Comparison of ENCODE assay signal across 15 cellular contexts in the genomic region with DNA sequence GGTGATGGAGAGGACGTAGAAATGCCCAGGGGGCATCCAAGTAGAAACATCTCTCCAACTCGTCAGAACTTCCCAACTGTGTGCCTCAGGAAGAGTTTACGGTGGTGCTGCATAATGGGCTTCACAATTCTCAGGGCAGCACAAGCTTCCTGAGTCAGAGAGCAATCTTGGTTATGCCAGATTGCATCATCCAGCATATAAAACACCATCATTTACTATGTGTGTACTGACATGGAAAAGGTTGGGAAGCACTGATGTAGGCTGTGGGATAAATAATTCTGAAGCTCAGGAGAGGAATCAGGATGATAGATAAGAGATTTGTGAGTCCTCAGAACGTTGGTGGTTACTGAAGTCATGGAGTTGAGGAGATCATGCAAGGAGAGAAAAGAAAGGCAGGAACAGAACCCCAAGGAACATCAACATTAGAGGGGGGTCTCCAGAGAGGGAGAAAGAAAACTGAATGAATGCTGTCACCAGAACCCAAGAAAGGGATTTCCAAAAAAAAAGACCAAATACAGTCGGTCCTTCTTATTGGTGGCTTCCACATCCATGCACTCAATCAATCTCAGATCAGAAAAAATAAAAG. TPM values are rescaled to one million over a fixed set of nuclear protein-coding genes. Genes with fewer than 3 reads are reported as not detected.
DNase-seq lines count a peak whose midpoint lies in the region; ATAC-seq and TF ChIP-seq lines count a peak whose summit lies in the region.
"Had no signal": no experiment of that assay in that cellular context is flagged by ENCODE, and none has a peak within 500 bp of the region (broad histone marks: within the 10 kb centered on the region; RNA-seq: fewer than 3 reads in every experiment).

No MANE protein-coding gene starts in this region.

- ATAC-seq in stimulated activated naive CD8-positive, alpha-beta T cell treated with anti-CD3 and anti-CD28 coated beads, Interleukin-15, amount 100 ng/mL, for 72 hours: no peak
- no peak for ATAC-seq in stimulated activated naive CD8-positive, alpha-beta T cell treated with anti-CD3 and anti-CD28 coated beads, Interleukin-15, Interleukin-2, amounts not matched to agents 100 U/mL and 50 U/mL, for 24 hours
- ATAC-seq: esophagus mucosa, mucosa of descending colon had no signal

- no peaks in the 10 kb centered on the region for H3K79me2 ChIP-seq in fibroblast of lung (ENCODE audit: control insufficient read depth, insufficient read depth, low read length)

- H3K9me3 ChIP-seq in fibroblast of lung (ENCODE audit: control insufficient read depth, insufficient read depth, low read depth, low read length) (no peaks in the 10 kb centered on the region), prostate gland (no peaks in the 10 kb centered on the region)
- H3K9me3 ChIP-seq: mucosa of descending colon, upper lobe of left lung had no signal

- no peak overlapping the region for H3K9ac ChIP-seq in fibroblast of lung (ENCODE audit: insufficient read depth, low read length)

- 59% methylated on average over 5 of the region's 5 CpGs for WGBS in prostate gland

- intact Hi-C loops in prostate gland (cut with DNase I): no loop called here

- H3K27ac ChIP-seq in fibroblast of lung (ENCODE audit: insufficient read depth, low read length) (no peak overlapping the region), prostate gland (no peak overlapping the region)
- H3K27ac ChIP-seq: upper lobe of left lung had no signal

- H3K4me3 ChIP-seq in fibroblast of lung (replicated peaks in 1 of 4; ENCODE audit: control extremely low read depth in 1 of 4, insufficient read depth in 1 of 4, low read depth in 3 of 4, low read length in 4 of 4) (no peak overlapping the region), prostate gland (no peak overlapping the region)
- H3K4me3 ChIP-seq: mucosa of descending colon, upper lobe of left lung had no signal

- in situ Hi-C loops in SK-MEL-5 (cut with HindIII; ENCODE audit: low pct_unique_long_range_greater_than_20kb, low sequenced_read_pairs): no loop called here

- peak overlapping the region; percentile 36 to 91 for H3K27ac Mint-ChIP-seq in stimulated activated naive CD8-positive, alpha-beta T cell treated with anti-CD3 and anti-CD28 coated beads, Interleukin-15, amount 100 ng/mL, for 72 hours
- H3K27ac Mint-ChIP-seq in T-helper 2 cell treated with Interferon-gamma antibody and Interleukin-4, amounts not matched to agents 5 μg/mL and 100 μg/mL, for 36 hours: no peak overlapping the region
- H3K27ac Mint-ChIP-seq: activated naive CD4-positive, alpha-beta T cell treated with anti-CD3 and anti-CD28 coated beads for 36 hours; B cell had no signal

- H3K9me3 Mint-ChIP-seq in stimulated activated naive CD8-positive, alpha-beta T cell treated with anti-CD3 and anti-CD28 coated beads, Interleukin-15, amount 100 ng/mL, for 72 hours: no peaks in the 10 kb centered on the region
- no peaks in the 10 kb centered on the region for H3K9me3 Mint-ChIP-seq in T-helper 2 cell treated with Interferon-gamma antibody and Interleukin-4, amounts not matched to agents 5 μg/mL and 100 μg/mL, for 36 hours
- H3K9me3 Mint-ChIP-seq: activated naive CD4-positive, alpha-beta T cell treated with anti-CD3 and anti-CD28 coated beads for 36 hours had no signal

- H3K4me1 ChIP-seq in fibroblast of lung (ENCODE audit: control insufficient read depth, extremely low read depth, insufficient read depth, low read length) (peaks cover 4% of the 10 kb centered on the region), prostate gland (replicated peaks) (no peaks in the 10 kb centered on the region)

- no peaks in the 10 kb centered on the region for H3K27me3 Mint-ChIP-seq in stimulated activated naive CD8-positive, alpha-beta T cell treated with anti-CD3 and anti-CD28 coated beads, Interleukin-15, amount 100 ng/mL, for 72 hours
- peaks cover 10% of the 10 kb centered on the region for H3K27me3 Mint-ChIP-seq in T-helper 2 cell treated with Interferon-gamma antibody and Interleukin-4, amounts not matched to agents 5 μg/mL and 100 μg/mL, for 36 hours (ENCODE audit: low read depth)
- H3K27me3 Mint-ChIP-seq: B cell had no signal

- H2AFZ ChIP-seq in fibroblast of lung (ENCODE audit: low read length): no peak overlapping the region

- no peaks in the 10 kb centered on the region for H4K20me1 ChIP-seq in fibroblast of lung (ENCODE audit: control insufficient read depth, extremely low read depth, insufficient read depth, low read length)

- no peak overlapping the region for H3K4me2 ChIP-seq in fibroblast of lung (ENCODE audit: extremely low read depth, insufficient read depth, low read length)

- H3K36me3 Mint-ChIP-seq in T-helper 2 cell treated with Interferon-gamma antibody and Interleukin-4, amounts not matched to agents 5 μg/mL and 100 μg/mL, for 36 hours (ENCODE audit: low read depth): peaks cover 3% of the 10 kb centered on the region

- no peak for TF ChIP-seq POLR2A in prostate gland (IDR thresholded peaks at IDR 0.05)

- DNase-seq in stimulated activated naive CD8-positive, alpha-beta T cell treated with anti-CD3 and anti-CD28 coated beads, Interleukin-15, amount 100 ng/mL, for 72 hours: no peak
- DNase-seq in stimulated activated naive CD8-positive, alpha-beta T cell treated with anti-CD3 and anti-CD28 coated beads, Interleukin-15, Interleukin-2, amounts not matched to agents 100 U/mL and 50 U/mL, for 24 hours: no peak
- peak; percentile 57 for DNase-seq in SK-MEL-5 (ENCODE audit: low read depth, low spot score)
- DNase-seq in fibroblast of lung (ENCODE audit: low read depth in 2 of 2): peak; percentile 68 to 89
- DNase-seq in HK-2 (ENCODE audit: unreplicated experiment): no peak
- no peak for DNase-seq in T-helper 2 cell treated with Interferon-gamma antibody and Interleukin-4, amounts not matched to agents 5 μg/mL and 100 μg/mL, for 36 hours (ENCODE audit: low spot score)
- DNase-seq in prostate gland (ENCODE audit: low spot score): no peak
- DNase-seq in DMS 273 treated with DMSO at 0.1 percent for 48 hours (lab: John Stamatoyannopoulos, UW): no peak
- DNase-seq: activated naive CD4-positive, alpha-beta T cell treated with anti-CD3 and anti-CD28 coated beads for 36 hours; mucosa of descending colon; NCI-H1105 treated with DMSO at 0.1 percent for 48 hours; NCI-H524 treated with DMSO at 0.1 percent for 48 hours; upper lobe of left lung had no signal

- H3K36me3 ChIP-seq in fibroblast of lung (ENCODE audit: control insufficient read depth, insufficient read depth, low read length) (no peaks in the 10 kb centered on the region), prostate gland (no peaks in the 10 kb centered on the region)
- H3K36me3 ChIP-seq: upper lobe of left lung had no signal

- H3K4me1 Mint-ChIP-seq in stimulated activated naive CD8-positive, alpha-beta T cell treated with anti-CD3 and anti-CD28 coated beads, Interleukin-15, amount 100 ng/mL, for 72 hours: peaks cover 24% of the 10 kb centered on the region
- peaks cover 13% of the 10 kb centered on the region for H3K4me1 Mint-ChIP-seq in T-helper 2 cell treated with Interferon-gamma antibody and Interleukin-4, amounts not matched to agents 5 μg/mL and 100 μg/mL, for 36 hours (ENCODE audit: low read depth)

- H3K27me3 ChIP-seq in fibroblast of lung (ENCODE audit: control insufficient read depth, insufficient read depth, low read length) (no peaks in the 10 kb centered on the region), prostate gland (replicated peaks; ENCODE audit: insufficient read depth) (no peaks in the 10 kb centered on the region)
- H3K27me3 ChIP-seq: upper lobe of left lung had no signal

- H3K4me3 Mint-ChIP-seq in stimulated activated naive CD8-positive, alpha-beta T cell treated with anti-CD3 and anti-CD28 coated beads, Interleukin-15, amount 100 ng/mL, for 72 hours: no peak overlapping the region
- no peak overlapping the region for H3K4me3 Mint-ChIP-seq in T-helper 2 cell treated with Interferon-gamma antibody and Interleukin-4, amounts not matched to agents 5 μg/mL and 100 μg/mL, for 36 hours
- H3K4me3 Mint-ChIP-seq: activated naive CD4-positive, alpha-beta T cell treated with anti-CD3 and anti-CD28 coated beads for 36 hours; B cell had no signal

- TF ChIP-seq CTCF in fibroblast of lung (conservative IDR thresholded peaks at IDR 0.05 in 1 of 2, IDR thresholded peaks at IDR 0.05 in 1 of 2; ENCODE audit: low read depth in 1 of 2, low read length in 2 of 2) (no peak), prostate gland (IDR thresholded peaks at IDR 0.05) (no peak)

RNA-seq across cellular contexts. Expression of a gene that starts 4.7 kb away (rescaled TPM):
- total RNA-seq in SK-MEL-5 (2014; rRNA removed; shearing (Covaris generic)): 29.2 and 29.6 TPM in 2 replicates
- 59.9 and 79.3 TPM in 2 replicates for polyA plus RNA-seq in SK-MEL-5 (2015; cell fraction: cytosol; rRNA removed)
- 108 and 142 TPM in 2 replicates for polyA plus RNA-seq in SK-MEL-5 (2015; cell fraction: nucleus; rRNA removed)
- total RNA-seq in fibroblast of lung (11.6 and 14.2 TPM in 2 replicates), prostate gland (10 to 100 TPM; 17.3 to 63.1 TPM)
- 3.9 TPM in 2 replicates for polyA plus RNA-seq in fibroblast of lung
- polyA plus RNA-seq in fibroblast of lung (2012): 9.8 and 10.5 TPM in 2 replicates
- 15.0 and 23.4 TPM in 2 replicates for polyA minus RNA-seq in fibroblast of lung (ENCODE audit: low replicate concordance)

RNA-seq across cellular contexts. Expression of a gene that starts 10.0 kb away (rescaled TPM):
- 6.3 and 7.2 TPM in 2 replicates for total RNA-seq in SK-MEL-5 (2014; rRNA removed; shearing (Covaris generic))
- polyA plus RNA-seq in SK-MEL-5 (2015; cell fraction: cytosol; rRNA removed): 5.7 and 6.8 TPM in 2 replicates
- polyA plus RNA-seq in SK-MEL-5 (2015; cell fraction: nucleus; rRNA removed): 5.7 and 6.7 TPM in 2 replicates
- total RNA-seq in fibroblast of lung: 4.5 and 7.2 TPM in 2 replicates
- 2.5 and 3.2 TPM in 2 replicates for polyA plus RNA-seq in fibroblast of lung
- polyA plus RNA-seq in fibroblast of lung (2012): 1.8 and 2.1 TPM in 2 replicates
- 0.47 and 1.4 TPM in 2 replicates for polyA minus RNA-seq in fibroblast of lung (ENCODE audit: low replicate concordance)
- total RNA-seq in prostate gland: 1 to 10 TPM; 3.0 to 8.0 TPM

Comparison
In these comparisons a context has a peak if more than half of its experiments do, and no peak if none do; other contexts are left out.
1. DNase-seq: peak in SK-MEL-5 (single experiment) and fibroblast of lung (2 of 2); none in stimulated activated naive CD8-positive, alpha-beta T cell treated with anti-CD3 and anti-CD28 coated beads, Interleukin-15, amount 100 ng/mL, for 72 hours (0 of 2), stimulated activated naive CD8-positive, alpha-beta T cell treated with anti-CD3 and anti-CD28 coated beads, Interleukin-15, Interleukin-2, amounts not matched to agents 100 U/mL and 50 U/mL, for 24 hours (single experiment), HK-2 (single experiment), T-helper 2 cell treated with Interferon-gamma antibody and Interleukin-4, amounts not matched to agents 5 μg/mL and 100 μg/mL, for 36 hours (single experiment), prostate gland (single experiment) and DMS 273 treated with DMSO at 0.1 percent for 48 hours (single experiment).